ENCODE assay signal across 1 cellular context in genomic region chr9:87128008-87128623, GRCh38.
TF ChIP-seq lines count a peak whose summit lies in the region.

No MANE protein-coding gene starts in this region.

TF ChIP-seq in HEK293, 187 proteins besides CTCF, POLR2A, EP300 and RAD21 (continued from another document):
- TF ChIP-seq PRDM4 (tag by site-specific recombination; IDR thresholded peaks at IDR 0.05) (no peak), HOXC10 (CRISPR knock-in tag; IDR thresholded peaks at IDR 0.05) (no peak)
